In the genomic region with DNA sequence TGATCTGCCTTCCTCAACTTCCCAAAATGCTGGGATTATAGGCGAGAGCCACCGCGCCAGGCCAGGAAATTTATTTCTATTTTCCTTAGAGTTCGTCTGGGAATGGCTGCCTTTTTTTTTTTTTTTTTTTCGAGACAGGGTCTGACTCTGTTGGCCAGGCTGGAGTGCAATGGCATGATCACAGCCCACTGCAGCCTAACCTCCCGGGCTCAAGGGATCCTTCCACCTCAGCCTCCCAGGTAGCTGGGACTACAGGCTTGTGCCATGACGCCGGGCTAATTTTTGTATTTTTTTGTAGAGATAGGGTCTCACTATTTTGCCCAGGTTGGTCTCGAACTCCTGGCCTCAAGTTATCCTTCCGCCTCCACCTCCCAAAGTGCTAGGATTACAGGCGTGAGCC, we compare ENCODE assay signal across 19 cellular contexts. TPM values are rescaled to one million over a fixed set of nuclear protein-coding genes. Genes with fewer than 3 reads are reported as not detected.
DNase-seq lines count a peak whose midpoint lies in the region; ATAC-seq, FAIRE-seq and TF ChIP-seq lines count a peak whose summit lies in the region.
"Had no signal": no experiment of that assay in that cellular context is flagged by ENCODE, and none has a peak within 500 bp of the region (broad histone marks: within the 10 kb centered on the region; RNA-seq: fewer than 3 reads in every experiment).

No MANE protein-coding gene starts in this region.

- H3K4me3 ChIP-seq in A549 (no peak overlapping the region), HCT116 (replicated peaks in 1 of 2; ENCODE audit: low read depth in 1 of 2, low read length in 2 of 2) (peak overlapping the region in 1 of 2 experiments; percentile 59; a peak in 1 of 4 replicates), uterus (no peak overlapping the region)
- H3K4me3 ChIP-seq in CD4-positive, alpha-beta memory T cell (ENCODE audit: low read length in 2 of 2): no peak overlapping the region

- H4K20me1 ChIP-seq in HCT116 (ENCODE audit: insufficient read depth): no peaks in the 10 kb centered on the region

- TF ChIP-seq RAD21 in A549 (conservative IDR thresholded peaks at IDR 0.05 in 1 of 2, IDR thresholded peaks at IDR 0.05 in 1 of 2) (no peak), HCT116 (IDR thresholded peaks at IDR 0.05; ENCODE audit: low read depth) (no peak)

- peak overlapping the region; percentile 57 for H3K4me3 Mint-ChIP-seq in chondrocyte (ENCODE audit: unreplicated experiment)
- H3K4me3 Mint-ChIP-seq in nephron progenitor cell: peak overlapping the region; percentile 50
- no peak overlapping the region for H3K4me3 Mint-ChIP-seq in CD4-positive, alpha-beta memory T cell

- RAD21 ChIA-PET in HCT116 (lab: Charles Lee; ENCODE audit: low non-redundant PET in 1 of 2, low total read pairs in 2 of 2, uncharacterized antibody in 2 of 2, unreplicated experiment in 2 of 2): interaction anchor here in 1 of 2 experiments (0.5 to 0.7 kb wide), 2 partner anchors 38 to 40 kb away, joined by 4 read pairs; no protein-coding TSS in a partner anchor

- 78% methylated on average over 11 of the region's 11 CpGs for WGBS in A549 (ENCODE audit: missing lambda C conversion rate)

- H3K27me3 Mint-ChIP-seq in chondrocyte (ENCODE audit: low read depth) (no peaks in the 10 kb centered on the region), nephron progenitor cell (ENCODE audit: low read depth, poor library complexity) (peaks cover 61% of the 10 kb centered on the region)
- H3K27me3 Mint-ChIP-seq in CD4-positive, alpha-beta memory T cell: peaks cover 22 to 29% of the 10 kb centered on the region in 2 donors

- H3K27ac ChIP-seq in A549: no peak overlapping the region
- no peak overlapping the region for H3K27ac ChIP-seq in HCT116 (ENCODE audit: low read depth, low read length)
- H3K27ac ChIP-seq in uterus: no peak overlapping the region
- no peak overlapping the region for H3K27ac ChIP-seq in CD4-positive, alpha-beta memory T cell (ENCODE audit: low read depth, low read length)
- H3K27ac ChIP-seq: BLaER1 treated with 17β-estradiol and CSF1 and Interleukin-3, amounts not matched to agents 10 nM and 100 nM had no signal

- TF ChIP-seq EP300 in A549 (IDR thresholded peaks at IDR 0.05): no peak

- no peak overlapping the region for H3K9ac ChIP-seq in HCT116 (ENCODE audit: low read length)

- no TSS peak for BruUV-seq in HCT116 (replicated peaks; lab: Mats Ljungman, UMichigan)

- FAIRE-seq in A549 (lab: Jason Lieb, UNC): no peak
- FAIRE-seq: D721Med, G401.6, GM12891, GM19239, HepG2 had no signal

- H3K9me3 ChIP-seq in A549: no peaks in the 10 kb centered on the region
- no peaks in the 10 kb centered on the region for H3K9me3 ChIP-seq in HCT116 (ENCODE audit: control insufficient read depth in 1 of 2, insufficient read depth in 1 of 2, low read depth in 1 of 2, low read length in 2 of 2)
- no peaks in the 10 kb centered on the region for H3K9me3 ChIP-seq in uterus
- H3K9me3 ChIP-seq in CD4-positive, alpha-beta memory T cell (ENCODE audit: control insufficient read depth in 1 of 2, low read length in 2 of 2): no peaks in the 10 kb centered on the region
- H3K9me3 ChIP-seq: BLaER1 treated with 17β-estradiol and CSF1 and Interleukin-3, amounts not matched to agents 10 nM and 100 nM; HAP-1 had no signal

- TF ChIP-seq CTCF in A549 (IDR thresholded peaks at IDR 0.05) (no peak), HCT116 (IDR thresholded peaks at IDR 0.05 in 2 of 3, conservative IDR thresholded peaks at IDR 0.05 in 1 of 3; ENCODE audit: borderline replicate concordance in 1 of 3, insufficient read depth in 1 of 3, low read depth in 2 of 3, low read length in 2 of 3) (no peak), chondrocyte (IDR thresholded peaks at IDR 0.05) (no peak), nephron progenitor cell (IDR thresholded peaks at IDR 0.05) (no peak), uterus (IDR thresholded peaks at IDR 0.05) (no peak)

- no peak for DNase-seq in A549 (ENCODE audit: low read depth in 1 of 2, low spot score in 1 of 2)
- DNase-seq in HCT116 (ENCODE audit: low read depth, low spot score): no peak
- no peak for DNase-seq in chondrocyte (ENCODE audit: low spot score)
- no peak for DNase-seq in nephron progenitor cell
- DNase-seq in uterus: no peak
- DNase-seq in stimulated activated naive CD4-positive, alpha-beta T cell (lab: John Stamatoyannopoulos, UW): no peak
- DNase-seq in CD4-positive, alpha-beta memory T cell: no peak
- DNase-seq: CD8-positive, alpha-beta memory T cell; COR-L47; HFFc6 had no signal

- H3K4me1 ChIP-seq in A549 (peaks cover 4% of the 10 kb centered on the region; the same call in 1 of the 3 replicates), HCT116 (ENCODE audit: control insufficient read depth in 1 of 2, insufficient read depth in 2 of 2, low read length in 2 of 2) (peaks cover 3 to 14% of the 10 kb centered on the region in 2 experiments), uterus (peaks cover 0 to 8% of the 10 kb centered on the region in 2 donors)
- no peaks in the 10 kb centered on the region for H3K4me1 ChIP-seq in CD4-positive, alpha-beta memory T cell (ENCODE audit: insufficient read depth, low read length)
- H3K4me1 ChIP-seq: HAP-1 had no signal

- H3K79me2 ChIP-seq in HCT116 (ENCODE audit: insufficient read depth, low read length): no peaks in the 10 kb centered on the region

- H3K9me3 Mint-ChIP-seq in chondrocyte (ENCODE audit: low read depth): peaks cover 3% of the 10 kb centered on the region
- H3K9me3 Mint-ChIP-seq in nephron progenitor cell: peaks cover 15% of the 10 kb centered on the region
- peaks cover 0 to 4% (median 0%) of the 10 kb centered on the region in 8 donors for H3K9me3 Mint-ChIP-seq in CD4-positive, alpha-beta memory T cell
- H3K9me3 Mint-ChIP-seq: CD8-positive, alpha-beta memory T cell; HFFc6; IgD-negative memory B cell had no signal

- POLR2A ChIA-PET in A549 (lab: Yijun Ruan, JAX): no interaction called here
- POLR2A ChIA-PET in HCT116 (lab: Charles Lee): interaction anchor here (0.7 kb wide), 1 partner anchor 449 kb away, joined by 3 read pairs; no protein-coding TSS in a partner anchor
- POLR2A ChIA-PET in CD4-positive, alpha-beta memory T cell (lab: Charles Lee; ENCODE audit: partially characterized antibody): no interaction called here

- no peaks in the 10 kb centered on the region for H3K36me3 ChIP-seq in HCT116 (ENCODE audit: control insufficient read depth in 1 of 2, insufficient read depth in 2 of 2, low read length in 2 of 2)
- H3K36me3 ChIP-seq in uterus: no peaks in the 10 kb centered on the region
- H3K36me3 ChIP-seq in CD4-positive, alpha-beta memory T cell (ENCODE audit: insufficient read depth, low read length): no peaks in the 10 kb centered on the region
- H3K36me3 ChIP-seq: BLaER1 treated with 17β-estradiol and CSF1 and Interleukin-3, amounts not matched to agents 10 nM and 100 nM; HAP-1 had no signal

- H3K36me3 Mint-ChIP-seq in chondrocyte (ENCODE audit: low read depth): no peaks in the 10 kb centered on the region
- no peaks in the 10 kb centered on the region for H3K36me3 Mint-ChIP-seq in nephron progenitor cell (ENCODE audit: low read depth)
- no peaks in the 10 kb centered on the region for H3K36me3 Mint-ChIP-seq in CD4-positive, alpha-beta memory T cell
- H3K36me3 Mint-ChIP-seq: CD8-positive, alpha-beta memory T cell; IgD-negative memory B cell had no signal

- TF ChIP-seq POLR2A in A549 (IDR thresholded peaks at IDR 0.05; ENCODE audit: low read length) (no peak), HCT116 (IDR thresholded peaks at IDR 0.05; ENCODE audit: borderline replicate concordance, extremely low read depth, insufficient read depth, insufficient read length) (no peak), uterus (IDR thresholded peaks at IDR 0.05) (no peak)

- intact Hi-C loops in HCT116 (cut with micrococcal nuclease) (loop anchor here (5.0 to 10.0 kb wide), 2 partner anchors 39 to 223 kb away; no protein-coding TSS in a partner anchor), uterus (cut with DNase I; ENCODE audit: low total_unique reads) (no loop called here)
- intact Hi-C loops in CD4-positive, alpha-beta memory T cell (cut with micrococcal nuclease): no loop called here

- peak overlapping the region; percentile 99 for H2AFZ ChIP-seq in HCT116 (ENCODE audit: low read depth, low read length, poor library complexity, severe bottlenecking)

- peak overlapping the region; percentile 91; the same call in 2 of the 3 replicates for H3K4me2 ChIP-seq in A549
- H3K4me2 ChIP-seq in HCT116 (ENCODE audit: low read length): peak overlapping the region; percentile 93

- H3K27ac Mint-ChIP-seq in chondrocyte (ENCODE audit: unreplicated experiment): no peak overlapping the region
- H3K27ac Mint-ChIP-seq in nephron progenitor cell: no peak overlapping the region
- H3K27ac Mint-ChIP-seq in CD4-positive, alpha-beta memory T cell: no peak overlapping the region
- H3K27ac Mint-ChIP-seq: B cell, HFFc6, IgD-negative memory B cell had no signal

- no peak for ATAC-seq in A549
- no peak for ATAC-seq in HCT116

- H3K27me3 ChIP-seq in HCT116 (ENCODE audit: insufficient read depth, low read length) (no peaks in the 10 kb centered on the region), uterus (peaks cover 0 to 8% of the 10 kb centered on the region in 2 donors)
- H3K27me3 ChIP-seq in CD4-positive, alpha-beta memory T cell (ENCODE audit: insufficient read depth, low read length): peaks cover 21% of the 10 kb centered on the region

- H3K4me1 Mint-ChIP-seq in chondrocyte (ENCODE audit: low read depth) (peaks cover 21% of the 10 kb centered on the region), nephron progenitor cell (peaks cover 21% of the 10 kb centered on the region)
- peaks cover 0 to 4% (median 2%) of the 10 kb centered on the region in 4 donors for H3K4me1 Mint-ChIP-seq in CD4-positive, alpha-beta memory T cell

- H3K9me2 ChIP-seq in HCT116 (ENCODE audit: insufficient read depth): no peaks in the 10 kb centered on the region

- CTCF ChIA-PET in A549 (lab: Yijun Ruan, JAX): interaction anchor here (0.5 to 19.3 kb wide), 11 partner anchors 11 to 328 kb away, joined by 3 to 286 read pairs (median 4); no protein-coding TSS in a partner anchor
- CTCF ChIA-PET in HCT116 (lab: Charles Lee): interaction anchor here (0.7 to 2.4 kb wide), 3 partner anchors 10 to 328 kb away, joined by 3 to 9 read pairs (median 4); no protein-coding TSS in a partner anchor
- CTCF ChIA-PET in CD4-positive, alpha-beta memory T cell (lab: Charles Lee; ENCODE audit: partially characterized antibody): no interaction called here

TF ChIP-seq in HCT116, 20 proteins besides CTCF, POLR2A, EP300 and RAD21 (continues in another document):
- no peak for TF ChIP-seq ZNF274 (IDR thresholded peaks at IDR 0.05; ENCODE audit: low read depth, low read length)

RNA-seq across cellular contexts. Expression of a gene that starts 0.9 kb away (rescaled TPM):
- 1.0 TPM in 2 replicates for polyA plus RNA-seq in A549 (2011; rRNA removed)
- 2.7 and 3.3 TPM in 2 replicates for polyA plus RNA-seq in A549 (2012; cell fraction: cytosol; rRNA removed)
- polyA plus RNA-seq in A549 (2012; cell fraction: nucleus; rRNA removed): 14.3 and 18.2 TPM in 2 replicates
- 1.5 TPM in 3 replicates for polyA plus RNA-seq in A549 (2017; fragmentation: RNase III; extraction: RNeasy Plus Mini Kit Qiagen cat#74134 plus additional on column Dnase treatment)
- 0.41 and 0.73 TPM in 2 replicates for polyA minus RNA-seq in A549 (2011; rRNA and poly(A)+ RNA removed)
- 7.7 TPM for total RNA-seq in HCT116 (2021; ENCODE audit: unreplicated experiment)
- 7.8 and 8.6 TPM in 2 replicates for polyA plus RNA-seq in HCT116 (2012)
- 0.95 to 7.3 TPM (median 1.2 TPM) in 3 replicates for total RNA-seq in chondrocyte
- total RNA-seq in uterus: 10 to 100 TPM in 1 of 4 donors, 1 to 10 TPM in 3; 2.6 to 58.5 (median 3.6) TPM
- under 1 TPM; 0.32 to 0.61 TPM for total RNA-seq in CD4-positive, alpha-beta memory T cell
- not detected for polyA plus RNA-seq in CD4-positive, alpha-beta memory T cell
- total RNA-seq: HFFc6 had no signal
- polyA plus RNA-seq: CD8-positive, alpha-beta memory T cell; IgD-negative memory B cell had no signal

Comparison
In these comparisons a context has a peak if more than half of its experiments do, and no peak if none do; other contexts are left out.
1. H3K4me3 Mint-ChIP-seq: peak in chondrocyte (single experiment) and nephron progenitor cell (single experiment); none in CD4-positive, alpha-beta memory T cell (0 of 8).